18 cellular contexts compared by ENCODE assay signal in the genomic region with DNA sequence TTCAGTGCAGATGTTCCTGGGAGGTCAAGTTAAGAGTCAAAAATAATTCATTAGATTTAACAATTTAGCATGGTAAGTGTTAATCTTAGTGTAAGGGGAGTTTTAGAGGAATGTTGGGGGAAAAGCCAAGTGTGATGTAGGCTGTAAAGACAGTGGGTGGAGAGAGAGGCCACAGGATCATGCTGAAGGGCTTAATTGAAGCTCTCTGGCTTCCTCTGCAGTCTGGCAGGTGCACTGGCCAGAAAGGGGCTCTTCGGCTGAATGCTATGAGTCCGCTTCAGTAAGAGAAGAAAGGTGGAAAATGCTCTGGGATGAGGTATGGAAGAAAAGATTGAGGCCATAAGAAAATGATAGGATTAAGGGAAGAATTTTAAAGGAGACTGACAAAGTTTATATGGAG. TPM values are rescaled to one million over a fixed set of nuclear protein-coding genes. Genes with fewer than 3 reads are reported as not detected.
A peak's percentile ranks its signal among the peaks of the same experiment; 100 is the strongest.
DNase-seq lines count a peak whose midpoint lies in the region; ATAC-seq, FAIRE-seq and TF ChIP-seq lines count a peak whose summit lies in the region.
"Had no signal": no experiment of that assay in that cellular context is flagged by ENCODE, and none has a peak within 500 bp of the region (broad histone marks: within the 10 kb centered on the region; RNA-seq: fewer than 3 reads in every experiment).

No MANE protein-coding gene starts in this region.

- CTCF ChIA-PET in K562 (lab: Yijun Ruan, JAX; ENCODE audit: low intra/inter-chr PET ratio) = no interaction called here

- no peak for TF ChIP-seq POLR2A in K562 (conservative IDR thresholded peaks at IDR 0.05)

- no peaks in the 10 kb centered on the region for H3K27me3 Mint-ChIP-seq in neural progenitor cell (ENCODE audit: insufficient read depth, low read depth)

- H4K20me1 ChIP-seq in DND-41 (ENCODE audit: insufficient read depth, low read length) (no peaks in the 10 kb centered on the region), Loucy (ENCODE audit: insufficient read depth, low read length, poor library complexity, severe bottlenecking) (no peaks in the 10 kb centered on the region), K562 (replicated peaks; ENCODE audit: control insufficient read depth, insufficient read depth, low read length) (no peaks in the 10 kb centered on the region), neural progenitor cell (ENCODE audit: low read depth) (no peaks in the 10 kb centered on the region)

- in situ Hi-C loops in K562 (cut with MboI) = no loop called here

- no peaks in the 10 kb centered on the region; the same call in 1 of the 2 replicates for H3F3A ChIP-seq in Loucy (ENCODE audit: low read depth)
- no peaks in the 10 kb centered on the region for H3F3A ChIP-seq in neural progenitor cell (ENCODE audit: low read depth)

- H3K9me3 ChIP-seq in DND-41 (ENCODE audit: insufficient read depth, low read length, severe bottlenecking) = no peaks in the 10 kb centered on the region
- no peaks in the 10 kb centered on the region for H3K9me3 ChIP-seq in Loucy (ENCODE audit: insufficient read depth, low read depth, low read length)
- no peaks in the 10 kb centered on the region for H3K9me3 ChIP-seq in K562 (replicated peaks; ENCODE audit: control insufficient read depth, insufficient read depth, low read depth, low read length)
- no peaks in the 10 kb centered on the region for H3K9me3 ChIP-seq in neural progenitor cell (ENCODE audit: low read depth)
- H3K9me3 ChIP-seq: A549, BE2C, Caco-2 had no signal

- peak in 1 of 2 experiments; percentile 38; a peak in 1 of 4 replicates for TF ChIP-seq RAD21 in K562 (CRISPR knock-in tag; conservative IDR thresholded peaks at IDR 0.05 in 1 of 2, IDR thresholded peaks at IDR 0.05 in 1 of 2)

- no peaks in the 10 kb centered on the region for H3K79me2 ChIP-seq in DND-41 (ENCODE audit: insufficient read depth, low read length)
- no peaks in the 10 kb centered on the region for H3K79me2 ChIP-seq in Loucy (ENCODE audit: insufficient read depth, low read length)
- H3K79me2 ChIP-seq in K562 (ENCODE audit: control insufficient read depth, insufficient read depth, low read length) = no peaks in the 10 kb centered on the region
- H3K79me2 ChIP-seq in neural progenitor cell (ENCODE audit: low read depth) = no peaks in the 10 kb centered on the region

- intact Hi-C loops in K562 (cut with micrococcal nuclease) = no loop called here

- no peak for TF ChIP-seq EP300 in K562 (IDR thresholded peaks at IDR 0.05; ENCODE audit: low read length)

- 6% methylated on average over 2 of the region's 2 CpGs for WGBS in K562 (ENCODE audit: insufficient coverage, low coverage, missing lambda C conversion rate)

- no TSS peak for BruUV-seq in K562 (replicated peaks; lab: Mats Ljungman, UMichigan)

- peaks cover 2% of the 10 kb centered on the region for H3K4me1 Mint-ChIP-seq in neural progenitor cell

- H3K9ac ChIP-seq in DND-41 (ENCODE audit: low read depth, low read length) (no peak overlapping the region), Loucy (ENCODE audit: low read depth, low read length, poor library complexity, severe bottlenecking) (no peak overlapping the region), K562 (ENCODE audit: insufficient read depth in 1 of 2, low read depth in 2 of 2, low read length in 2 of 2) (no peak overlapping the region), neural progenitor cell (no peak overlapping the region)

- H3K36me3 ChIP-seq in DND-41 (ENCODE audit: insufficient read depth, low read length) (no peaks in the 10 kb centered on the region), Loucy (ENCODE audit: insufficient read depth, low read length) (no peaks in the 10 kb centered on the region), K562 (ENCODE audit: control insufficient read depth, insufficient read depth, low read length) (no peaks in the 10 kb centered on the region), neural progenitor cell (no peaks in the 10 kb centered on the region)
- H3K36me3 ChIP-seq: BE2C had no signal

- peaks cover 3% of the 10 kb centered on the region for H3K9me3 Mint-ChIP-seq in neural progenitor cell
- H3K9me3 Mint-ChIP-seq: CD8-positive, alpha-beta T cell had no signal

- H3K4me3 Mint-ChIP-seq in neural progenitor cell = no peak overlapping the region
- H3K4me3 Mint-ChIP-seq: CD8-positive, alpha-beta T cell had no signal

- no peak for DNase-seq in DND-41
- DNase-seq in K562 (ENCODE audit: extremely low read depth in 1 of 4, low spot score in 3 of 4) = no peak
- DNase-seq in neural progenitor cell (ENCODE audit: low spot score) = peak; percentile 24
- DNase-seq in NCI-H69 (lab: John Stamatoyannopoulos, UW) = no peak
- DNase-seq in activated CD4-positive, CD25-positive, alpha-beta regulatory T cell treated with anti-CD3 and anti-CD28 coated beads, Interleukin-2, amount 50 U/mL, for 72 hours = no peak
- no peak for DNase-seq in omental fat pad (ENCODE audit: low spot score)
- DNase-seq: BE2C; Caco-2; CD8-positive, alpha-beta T cell; KBM-7 had no signal

- FAIRE-seq in K562 (lab: Jason Lieb, UNC) = no peak
- FAIRE-seq: A549, GM12891 had no signal

- H3K36me3 Mint-ChIP-seq in neural progenitor cell = no peaks in the 10 kb centered on the region
- H3K36me3 Mint-ChIP-seq: CD8-positive, alpha-beta T cell had no signal

- H3K9me1 ChIP-seq in K562 (ENCODE audit: control insufficient read depth, insufficient read depth, low read length) = no peaks in the 10 kb centered on the region

- TF ChIP-seq CTCF in DND-41 (IDR thresholded peaks at IDR 0.05; ENCODE audit: borderline replicate concordance, extremely low read depth, low read length, poor library complexity, severe bottlenecking) = peak; percentile 10
- peak; percentile 40; the same call in 1 of the 2 replicates for TF ChIP-seq CTCF in Loucy (conservative IDR thresholded peaks at IDR 0.05; ENCODE audit: low read length)
- TF ChIP-seq CTCF in K562 (IDR thresholded peaks at IDR 0.05 in 2 of 3, conservative IDR thresholded peaks at IDR 0.05 in 1 of 3; ENCODE audit: insufficient read depth in 2 of 3, low read depth in 1 of 3, low read length in 3 of 3) = peak in 2 of 3 experiments; percentile 23 to 26; a peak in 2 of 6 replicates
- peak; percentile 25 for TF ChIP-seq CTCF in neural progenitor cell (IDR thresholded peaks at IDR 0.05)
- no peak for TF ChIP-seq CTCF in omental fat pad (IDR thresholded peaks at IDR 0.05)

- no peak overlapping the region for H3K27ac Mint-ChIP-seq in neural progenitor cell
- H3K27ac Mint-ChIP-seq: CD8-positive, alpha-beta T cell had no signal

- POLR2A ChIA-PET in K562 (lab: Yijun Ruan, JAX) = no interaction called here

- no peak overlapping the region for H2AFZ ChIP-seq in DND-41 (ENCODE audit: low read depth, low read length)
- H2AFZ ChIP-seq in Loucy (ENCODE audit: low read length) = no peak overlapping the region
- no peak overlapping the region for H2AFZ ChIP-seq in K562 (ENCODE audit: low read depth, low read length)
- H2AFZ ChIP-seq in neural progenitor cell (replicated peaks) = no peak overlapping the region

- H3K4me1 ChIP-seq in DND-41 (ENCODE audit: insufficient read depth, low read length) (no peaks in the 10 kb centered on the region; the same call in 1 of the 2 replicates), Loucy (ENCODE audit: insufficient read depth, low read length, poor library complexity, severe bottlenecking) (peaks cover 17% of the 10 kb centered on the region), K562 (replicated peaks in 1 of 2; ENCODE audit: control insufficient read depth in 2 of 2, insufficient read depth in 2 of 2, low read length in 2 of 2) (peaks cover 0 to 5% of the 10 kb centered on the region in 2 experiments; a peak in 1 of 5 replicates), neural progenitor cell (no peaks in the 10 kb centered on the region)
- H3K4me1 ChIP-seq: A549, BE2C, Caco-2 had no signal

- H3K27me3 ChIP-seq in DND-41 (ENCODE audit: insufficient read depth, low read length, poor library complexity) (no peaks in the 10 kb centered on the region), Loucy (ENCODE audit: insufficient read depth, low read length, poor library complexity, severe bottlenecking) (no peaks in the 10 kb centered on the region), K562 (ENCODE audit: control insufficient read depth in 2 of 2, insufficient read depth in 2 of 2, low read length in 2 of 2) (no peaks in the 10 kb centered on the region), neural progenitor cell (no peaks in the 10 kb centered on the region)
- H3K27me3 ChIP-seq: BE2C had no signal

- no peak for ATAC-seq in DND-41 (ENCODE audit: insufficient read depth, low read depth)
- peak; percentile 67 for ATAC-seq in K562
- ATAC-seq in omental fat pad (ENCODE audit: low FRiP score) = no peak
- ATAC-seq: A549; CD8-positive, alpha-beta T cell; HCT116 had no signal

- H3K27ac ChIP-seq in DND-41 (ENCODE audit: low read length) = no peak overlapping the region
- no peak overlapping the region for H3K27ac ChIP-seq in K562 (ENCODE audit: extremely low read depth, low read depth, low read length)
- no peak overlapping the region for H3K27ac ChIP-seq in neural progenitor cell
- H3K27ac ChIP-seq: A549, C4-2B had no signal

- H3K9me2 ChIP-seq in Loucy (replicated peaks; ENCODE audit: low read depth, low read length) = no peaks in the 10 kb centered on the region

- H3K4me2 ChIP-seq in DND-41 (ENCODE audit: insufficient read depth, low read length) (no peak overlapping the region), Loucy (ENCODE audit: low read depth, low read length, poor library complexity, severe bottlenecking) (no peak overlapping the region), K562 (ENCODE audit: insufficient read depth, low read length) (no peak overlapping the region), neural progenitor cell (no peak overlapping the region)
- H3K4me2 ChIP-seq: A549 had no signal

- H3K4me3 ChIP-seq in DND-41 (ENCODE audit: low read depth in 1 of 2, low read length in 2 of 2) = no peak overlapping the region
- H3K4me3 ChIP-seq in Loucy (ENCODE audit: low read length, poor library complexity, severe bottlenecking) = no peak overlapping the region
- no peak overlapping the region for H3K4me3 ChIP-seq in K562
- no peak overlapping the region for H3K4me3 ChIP-seq in neural progenitor cell
- H3K4me3 ChIP-seq: A549 had no signal

RNA-seq across cellular contexts. Expression of a gene that starts 3.0 kb away (rescaled TPM):
- not detected in 2 replicates for total RNA-seq in K562 (2011; cell fraction: chromatin; rRNA removed; ENCODE audit: low replicate concordance)
- not detected in 2 replicates for total RNA-seq in K562 (2011; cell fraction: nucleolus; rRNA removed)
- not detected in 2 replicates for total RNA-seq in K562 (2011; cell fraction: nucleoplasm; rRNA removed)
- total RNA-seq in K562 (2014; rRNA removed) (not detected in 2 replicates), K562 (2014; rRNA removed; fragmentation: Illumina TruSeq; extraction: Trizol) (not detected in 2 replicates), K562 (2015; rRNA removed; fragmentation: Illumina TruSeq; extraction: Trizol) (not detected in 2 replicates), K562 (2021) (not detected in 2 replicates), neural progenitor cell (ENCODE audit: low replicate concordance) (not detected in 2 replicates), omental fat pad (1 to 10 TPM in 1 of 4 donors, not detected in 3; 2.8 TPM)
- polyA plus RNA-seq in K562 (2011; rRNA removed) (not detected in 2 replicates), K562 (2014; fragmentation: Illumina TruSeq; extraction: Trizol) (not detected in 2 replicates), K562 (2014; fragmentation: Nextera tagmentation; extraction: Ambion mirVana) (under 1 TPM in 1 of 2 experiments, not detected in 1; 0.01 TPM), K562 (2014; rRNA removed) (not detected in 2 replicates)
- not detected in 2 replicates for polyA plus RNA-seq in K562 (2011; cell fraction: cytosol; rRNA removed)
- polyA plus RNA-seq in K562 (2011; cell fraction: nucleus; rRNA removed) = not detected in 2 replicates
- polyA plus RNA-seq in K562 (2012) = not detected in 2 replicates
- polyA minus RNA-seq in K562 (2011; rRNA and poly(A)+ RNA removed) = 0.06 TPM in 1 of 2 replicates, not detected in the other
- polyA minus RNA-seq in K562 (2011; cell fraction: cytosol; rRNA and poly(A)+ RNA removed) = not detected in 2 replicates
- polyA minus RNA-seq in K562 (2011; cell fraction: nucleus; rRNA and poly(A)+ RNA removed) = not detected in 2 replicates
- total RNA-seq: Caco-2, G401, H4 had no signal
- polyA plus RNA-seq: A549, AG04450 had no signal

Comparison
In these comparisons a context has a peak if more than half of its experiments do, and no peak if none do; other contexts are left out.
1. CTCF ChIP-seq: peak in DND-41 (single experiment), Loucy (single experiment), K562 (2 of 3) and neural progenitor cell (single experiment); none in omental fat pad (0 of 3).